In genomic region chrX:103158317-103158621, GRCh38 we compare ENCODE assay signal across 9 cellular contexts.
"Had no signal": no experiment of that assay in that cellular context is flagged by ENCODE, and none has a peak within 500 bp of the region (broad histone marks: within the 10 kb centered on the region; RNA-seq: fewer than 3 reads in every experiment).

No MANE protein-coding gene starts in this region.

- DNase-seq: activated naive CD4-positive, alpha-beta T cell; effector CD8-positive, alpha-beta T cell; left ventricle myocardium superior; natural killer cell; stimulated activated CD4-positive, alpha-beta T cell treated with anti-CD3 and anti-CD28 coated beads, Interleukin-4, amount 100 ng/mL, for 1 hour; stimulated activated naive B cell treated with anti-CD40 and anti-IgM and Interleukin-4, amounts not matched to agents 10 μg/mL and 1 μg/mL and 100 μg/mL, for 72 hours had no signal

- H3K27ac ChIP-seq: tibial nerve, vagina had no signal

- H3K4me3 Mint-ChIP-seq: activated CD4-positive, alpha-beta T cell treated with anti-CD3 and anti-CD28 coated beads, Interleukin-2, amount 10 ng/mL, durations not matched to agents 7 days and 5 days; natural killer cell; stimulated activated naive B cell treated with anti-CD40 and anti-IgM and Interleukin-4, amounts not matched to agents 10 μg/mL and 1 μg/mL and 100 μg/mL, for 72 hours had no signal

- H3K4me1 Mint-ChIP-seq: activated CD4-positive, alpha-beta T cell treated with anti-CD3 and anti-CD28 coated beads, Interleukin-2, amount 10 ng/mL, durations not matched to agents 7 days and 5 days; natural killer cell had no signal

- H3K36me3 Mint-ChIP-seq: natural killer cell; stimulated activated naive B cell treated with anti-CD40 and anti-IgM and Interleukin-4, amounts not matched to agents 10 μg/mL and 1 μg/mL and 100 μg/mL, for 72 hours had no signal

- H3K9me3 Mint-ChIP-seq: activated CD4-positive, alpha-beta T cell treated with anti-CD3 and anti-CD28 coated beads, Interleukin-2, amount 10 ng/mL, durations not matched to agents 7 days and 5 days; natural killer cell had no signal

- ATAC-seq: left ventricle myocardium superior; natural killer cell; stimulated activated naive B cell treated with anti-CD40 and anti-IgM and Interleukin-4, amounts not matched to agents 10 μg/mL and 1 μg/mL and 100 μg/mL, for 72 hours had no signal

- H3K4me1 ChIP-seq: tibial nerve, vagina had no signal

- H3K4me3 ChIP-seq: tibial nerve, vagina had no signal

- H3K27me3 ChIP-seq: vagina had no signal

- H3K36me3 ChIP-seq: tibial nerve, vagina had no signal

- H3K27ac Mint-ChIP-seq: activated CD4-positive, alpha-beta T cell treated with anti-CD3 and anti-CD28 coated beads, Interleukin-2, amount 10 ng/mL, durations not matched to agents 7 days and 5 days; natural killer cell; stimulated activated naive B cell treated with anti-CD40 and anti-IgM and Interleukin-4, amounts not matched to agents 10 μg/mL and 1 μg/mL and 100 μg/mL, for 72 hours had no signal

- H3K9me3 ChIP-seq: tibial nerve, vagina had no signal
